In the genomic region with DNA sequence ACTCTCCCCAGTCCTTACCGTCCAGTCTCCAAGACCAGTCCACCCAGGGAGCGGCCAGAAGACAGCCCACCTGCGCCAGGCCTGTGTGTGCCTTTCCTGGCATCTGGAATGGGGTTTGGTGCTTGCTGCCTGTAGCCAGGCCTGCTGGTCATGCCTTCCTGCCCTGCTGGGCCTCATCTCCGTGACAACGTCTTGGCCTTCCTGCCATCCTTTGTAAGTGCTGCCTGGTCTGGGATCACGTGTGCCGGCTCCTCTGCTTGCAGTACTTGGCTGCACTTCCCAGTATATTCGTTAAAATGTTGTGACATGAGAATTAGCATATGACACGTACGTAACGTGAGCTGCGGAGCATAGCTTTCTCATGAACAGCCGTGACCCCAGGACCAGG, we compare ENCODE assay signal across 16 cellular contexts.
A peak's percentile ranks its signal among the peaks of the same experiment; 100 is the strongest.
DNase-seq lines count a peak whose midpoint lies in the region; ATAC-seq and TF ChIP-seq lines count a peak whose summit lies in the region.
"Had no signal": no experiment of that assay in that cellular context is flagged by ENCODE, and none has a peak within 500 bp of the region (broad histone marks: within the 10 kb centered on the region; RNA-seq: fewer than 3 reads in every experiment).

No MANE protein-coding gene starts in this region.

- H3K36me3 Mint-ChIP-seq in nephron (ENCODE audit: low read depth) = peaks cover 7% of the 10 kb centered on the region

- no peaks in the 10 kb centered on the region for H3K27me3 Mint-ChIP-seq in nephron (ENCODE audit: low read depth)

- TF ChIP-seq CTCF in nephron (IDR thresholded peaks at IDR 0.05; ENCODE audit: unreplicated experiment in 3 of 3) (no peak), GM10248 (IDR thresholded peaks at IDR 0.05; ENCODE audit: control extremely low read depth, extremely low read depth, low read depth, missing control alignments) (no peak)

- H3K4me1 Mint-ChIP-seq in nephron = peaks cover 25% of the 10 kb centered on the region

- POLR2A ChIA-PET in GM10248 (lab: Yijun Ruan, JAX) = no interaction called here

- peak overlapping the region; percentile 30 to 77 (median 66) for H3K27ac Mint-ChIP-seq in nephron

- CTCF ChIA-PET in GM10248 (lab: Yijun Ruan, JAX) = no interaction called here

- no peak for ATAC-seq in GM19023 (IDR thresholded peaks at IDR 0.05; ENCODE audit: unreplicated experiment)
- ATAC-seq: activated naive CD4-positive, alpha-beta T cell treated with anti-CD3 and anti-CD28 coated beads, Interleukin-2, amount 50 U/mL, for 72 hours; left lobe of liver; pancreas had no signal

- H3K9me3 Mint-ChIP-seq in nephron = peaks cover 16% of the 10 kb centered on the region

- in situ Hi-C loops in G401 (cut with HindIII; ENCODE audit: low sequenced_read_pairs) = no loop called here

- H3K4me3 Mint-ChIP-seq in nephron = no peak overlapping the region

- DNase-seq in G401 (ENCODE audit: low spot score) (peak; percentile 57), RPMI7951 (ENCODE audit: low read depth) (peak; percentile 19), epidermal melanocyte (ENCODE audit: insufficient read length, low spot score) (peak; percentile 23), Kasumi-1 (lab: John Stamatoyannopoulos, UW) (no peak), GM10248 (ENCODE audit: extremely low spot score) (no peak), NCI-H748 treated with DMSO at 0.1 percent for 48 hours (lab: John Stamatoyannopoulos, UW) (no peak)
- DNase-seq: activated CD4-positive, alpha-beta T cell treated with anti-CD3 and anti-CD28 coated beads, Interleukin-2, amount 50 U/mL, for 4 hours; activated T-cell treated with anti-CD3 and anti-CD28 coated beads, Interleukin-2, amount 50 U/mL, for 1 hour; NCI-H2029 treated with DMSO at 0.1 percent for 48 hours; NCI-H774; pancreas; SW 1271 had no signal

Comparison
In these comparisons a context has a peak if more than half of its experiments do, and no peak if none do; other contexts are left out.
1. DNase-seq: peak in G401 (single experiment), RPMI7951 (single experiment) and epidermal melanocyte (single experiment); none in Kasumi-1 (0 of 2), GM10248 (single experiment) and NCI-H748 treated with DMSO at 0.1 percent for 48 hours (single experiment).